ENCODE assay signal across 1 cellular context in the genomic region with DNA sequence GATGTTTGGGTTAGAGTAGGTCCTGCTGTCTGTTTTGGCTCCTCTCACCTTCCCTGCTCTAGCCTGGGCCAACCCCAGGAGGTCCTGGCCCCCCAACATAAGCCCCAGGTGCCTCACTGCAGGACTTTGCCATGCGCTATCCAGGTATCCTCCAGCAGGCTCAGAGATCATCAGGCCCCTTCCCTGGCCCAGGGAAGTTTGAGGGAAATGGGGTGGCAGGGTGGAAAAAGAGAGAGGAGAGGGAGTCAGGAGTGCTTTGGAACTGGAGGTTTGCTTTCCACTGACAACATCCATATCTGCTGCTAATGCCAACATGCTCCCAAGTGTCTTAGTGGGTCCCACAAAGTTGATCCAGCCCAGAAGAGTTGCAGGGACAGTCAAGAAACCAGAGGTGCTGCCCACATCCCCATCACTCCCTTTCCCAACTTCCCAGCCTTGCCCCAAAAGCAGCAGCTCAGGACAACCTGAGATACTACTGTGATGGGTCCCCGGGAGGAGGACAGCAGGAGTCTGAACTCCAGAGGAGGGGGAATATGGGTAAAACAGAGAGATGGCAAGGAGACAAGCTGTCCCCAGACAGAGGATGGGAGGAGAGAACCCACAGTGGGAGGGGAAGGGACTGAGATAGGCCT.
TF ChIP-seq lines count a peak whose summit lies in the region.

No MANE protein-coding gene starts in this region.

TF ChIP-seq in HepG2, 621 proteins besides CTCF, POLR2A, EP300 and RAD21:
- no peak for TF ChIP-seq ZNF569 (CRISPR knock-in tag; IDR thresholded peaks at IDR 0.05; ENCODE audit: borderline replicate concordance)
- TF ChIP-seq RORA (CRISPR knock-in tag; IDR thresholded peaks at IDR 0.05), result no peak
- TF ChIP-seq RNF2 (conservative IDR thresholded peaks at IDR 0.05; ENCODE audit: low read depth), result no peak
- TF ChIP-seq, protein P1, sequence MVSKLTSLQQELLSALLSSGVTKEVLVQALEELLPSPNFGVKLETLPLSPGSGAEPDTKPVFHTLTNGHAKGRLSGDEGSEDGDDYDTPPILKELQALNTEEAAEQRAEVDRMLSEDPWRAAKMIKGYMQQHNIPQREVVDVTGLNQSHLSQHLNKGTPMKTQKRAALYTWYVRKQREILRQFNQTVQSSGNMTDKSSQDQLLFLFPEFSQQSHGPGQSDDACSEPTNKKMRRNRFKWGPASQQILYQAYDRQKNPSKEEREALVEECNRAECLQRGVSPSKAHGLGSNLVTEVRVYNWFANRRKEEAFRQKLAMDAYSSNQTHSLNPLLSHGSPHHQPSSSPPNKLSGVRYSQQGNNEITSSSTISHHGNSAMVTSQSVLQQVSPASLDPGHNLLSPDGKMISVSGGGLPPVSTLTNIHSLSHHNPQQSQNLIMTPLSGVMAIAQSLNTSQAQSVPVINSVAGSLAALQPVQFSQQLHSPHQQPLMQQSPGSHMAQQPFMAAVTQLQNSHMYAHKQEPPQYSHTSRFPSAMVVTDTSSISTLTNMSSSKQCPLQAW (CRISPR knock-in tag; IDR thresholded peaks at IDR 0.05), result no peak
- TF ChIP-seq, protein P2, sequence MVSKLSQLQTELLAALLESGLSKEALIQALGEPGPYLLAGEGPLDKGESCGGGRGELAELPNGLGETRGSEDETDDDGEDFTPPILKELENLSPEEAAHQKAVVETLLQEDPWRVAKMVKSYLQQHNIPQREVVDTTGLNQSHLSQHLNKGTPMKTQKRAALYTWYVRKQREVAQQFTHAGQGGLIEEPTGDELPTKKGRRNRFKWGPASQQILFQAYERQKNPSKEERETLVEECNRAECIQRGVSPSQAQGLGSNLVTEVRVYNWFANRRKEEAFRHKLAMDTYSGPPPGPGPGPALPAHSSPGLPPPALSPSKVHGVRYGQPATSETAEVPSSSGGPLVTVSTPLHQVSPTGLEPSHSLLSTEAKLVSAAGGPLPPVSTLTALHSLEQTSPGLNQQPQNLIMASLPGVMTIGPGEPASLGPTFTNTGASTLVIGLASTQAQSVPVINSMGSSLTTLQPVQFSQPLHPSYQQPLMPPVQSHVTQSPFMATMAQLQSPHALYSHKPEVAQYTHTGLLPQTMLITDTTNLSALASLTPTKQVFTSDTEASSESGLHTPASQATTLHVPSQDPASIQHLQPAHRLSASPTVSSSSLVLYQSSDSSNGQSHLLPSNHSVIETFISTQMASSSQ (IDR thresholded peaks at IDR 0.05; ENCODE audit: low read depth), result no peak
- TF ChIP-seq, protein P2 (CRISPR knock-in tag; IDR thresholded peaks at IDR 0.05; ENCODE audit: borderline replicate concordance), result 0 out of 2 replicates have a peak, but pooled peaks have one; percentile 5
- no peak for TF ChIP-seq MED1 (CRISPR knock-in tag; IDR thresholded peaks at IDR 0.05)
- no peak for TF ChIP-seq SP140L (CRISPR knock-in tag; IDR thresholded peaks at IDR 0.05; ENCODE audit: borderline replicate concordance)
- TF ChIP-seq HOXA9 (CRISPR knock-in tag; IDR thresholded peaks at IDR 0.05; ENCODE audit: borderline replicate concordance), result no peak
- TF ChIP-seq ATRX (CRISPR knock-in tag; IDR thresholded peaks at IDR 0.05; ENCODE audit: borderline replicate concordance), result no peak
- TF ChIP-seq, protein P3, sequence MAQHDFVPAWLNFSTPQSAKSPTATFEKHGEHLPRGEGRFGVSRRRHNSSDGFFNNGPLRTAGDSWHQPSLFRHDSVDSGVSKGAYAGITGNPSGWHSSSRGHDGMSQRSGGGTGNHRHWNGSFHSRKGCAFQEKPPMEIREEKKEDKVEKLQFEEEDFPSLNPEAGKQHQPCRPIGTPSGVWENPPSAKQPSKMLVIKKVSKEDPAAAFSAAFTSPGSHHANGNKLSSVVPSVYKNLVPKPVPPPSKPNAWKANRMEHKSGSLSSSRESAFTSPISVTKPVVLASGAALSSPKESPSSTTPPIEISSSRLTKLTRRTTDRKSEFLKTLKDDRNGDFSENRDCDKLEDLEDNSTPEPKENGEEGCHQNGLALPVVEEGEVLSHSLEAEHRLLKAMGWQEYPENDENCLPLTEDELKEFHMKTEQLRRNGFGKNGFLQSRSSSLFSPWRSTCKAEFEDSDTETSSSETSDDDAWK (CRISPR knock-in tag; IDR thresholded peaks at IDR 0.05), result no peak
- TF ChIP-seq, protein P4, sequence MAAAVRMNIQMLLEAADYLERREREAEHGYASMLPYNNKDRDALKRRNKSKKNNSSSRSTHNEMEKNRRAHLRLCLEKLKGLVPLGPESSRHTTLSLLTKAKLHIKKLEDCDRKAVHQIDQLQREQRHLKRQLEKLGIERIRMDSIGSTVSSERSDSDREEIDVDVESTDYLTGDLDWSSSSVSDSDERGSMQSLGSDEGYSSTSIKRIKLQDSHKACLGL (CRISPR knock-in tag; IDR thresholded peaks at IDR 0.05), result no peak
- no peak for TF ChIP-seq KDM5A (IDR thresholded peaks at IDR 0.05; ENCODE audit: borderline replicate concordance, low read length)
- TF ChIP-seq, protein P5, sequence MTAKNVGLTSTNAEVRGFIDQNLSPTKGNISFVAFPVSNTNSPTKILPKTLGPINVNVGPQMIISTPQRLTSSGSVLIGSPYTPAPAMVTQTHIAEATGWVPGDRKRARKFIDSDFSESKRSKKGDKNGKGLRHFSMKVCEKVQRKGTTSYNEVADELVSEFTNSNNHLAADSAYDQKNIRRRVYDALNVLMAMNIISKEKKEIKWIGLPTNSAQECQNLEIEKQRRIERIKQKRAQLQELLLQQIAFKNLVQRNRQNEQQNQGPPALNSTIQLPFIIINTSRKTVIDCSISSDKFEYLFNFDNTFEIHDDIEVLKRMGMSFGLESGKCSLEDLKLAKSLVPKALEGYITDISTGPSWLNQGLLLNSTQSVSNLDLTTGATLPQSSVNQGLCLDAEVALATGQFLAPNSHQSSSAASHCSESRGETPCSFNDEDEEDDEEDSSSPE (CRISPR knock-in tag; IDR thresholded peaks at IDR 0.05), result 0 out of 2 replicates have a peak, but pooled peaks have one; percentile 9
- TF ChIP-seq, protein P6, sequence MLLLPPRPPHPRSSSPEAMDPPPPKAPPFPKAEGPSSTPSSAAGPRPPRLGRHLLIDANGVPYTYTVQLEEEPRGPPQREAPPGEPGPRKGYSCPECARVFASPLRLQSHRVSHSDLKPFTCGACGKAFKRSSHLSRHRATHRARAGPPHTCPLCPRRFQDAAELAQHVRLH (CRISPR knock-in tag; IDR thresholded peaks at IDR 0.05; ENCODE audit: borderline replicate concordance, low read depth), result no peak
- TF ChIP-seq ZNF558 (CRISPR knock-in tag; IDR thresholded peaks at IDR 0.05; ENCODE audit: borderline replicate concordance), result no peak
- TF ChIP-seq PLRG1 (conservative IDR thresholded peaks at IDR 0.05), result no peak
- TF ChIP-seq ZNF615 (CRISPR knock-in tag; IDR thresholded peaks at IDR 0.05; ENCODE audit: borderline replicate concordance), result 0 out of 2 replicates have a peak, but pooled peaks have one; percentile 19
- no peak for TF ChIP-seq ZNF547 (CRISPR knock-in tag; IDR thresholded peaks at IDR 0.05)
- no peak for TF ChIP-seq PTBP1 (IDR thresholded peaks at IDR 0.05; ENCODE audit: low read depth, low read length, poor library complexity, severe bottlenecking)
- TF ChIP-seq TBP (CRISPR knock-in tag; IDR thresholded peaks at IDR 0.05), result no peak
- no peak for TF ChIP-seq POLR2G (IDR thresholded peaks at IDR 0.05; ENCODE audit: low read depth, low read length)
- no peak for TF ChIP-seq ATM (IDR thresholded peaks at IDR 0.05; ENCODE audit: borderline replicate concordance)
- no peak for TF ChIP-seq ARHGAP35 (CRISPR knock-in tag; IDR thresholded peaks at IDR 0.05; ENCODE audit: borderline replicate concordance)
- TF ChIP-seq ZNF563 (CRISPR knock-in tag; IDR thresholded peaks at IDR 0.05), result peak; percentile 3; the same call in 1 of the 2 replicates
- TF ChIP-seq FOSL2 (CRISPR knock-in tag; IDR thresholded peaks at IDR 0.05), result no peak
- 0 out of 2 replicates have a peak, but pooled peaks have one; percentile 0 for TF ChIP-seq NRL (CRISPR knock-in tag; IDR thresholded peaks at IDR 0.05; ENCODE audit: borderline replicate concordance)
- TF ChIP-seq ZNF724P (CRISPR knock-in tag; IDR thresholded peaks at IDR 0.05; ENCODE audit: borderline replicate concordance), result 0 out of 2 replicates have a peak, but pooled peaks have one; percentile 48
- TF ChIP-seq SKI (IDR thresholded peaks at IDR 0.05; ENCODE audit: partially characterized antibody), result no peak
- TF ChIP-seq SCMH1 (CRISPR knock-in tag; IDR thresholded peaks at IDR 0.05; ENCODE audit: borderline replicate concordance), result no peak
- 0 out of 2 replicates have a peak, but pooled peaks have one; percentile 5 for TF ChIP-seq ZNF354B (CRISPR knock-in tag; IDR thresholded peaks at IDR 0.05)
- no peak for TF ChIP-seq ZNF20 (CRISPR knock-in tag; IDR thresholded peaks at IDR 0.05)
